ENCODE assay signal across 18 cellular contexts in genomic region chr15:92006186-92007028, GRCh38.
"Had no signal": no experiment of that assay in that cellular context is flagged by ENCODE, and none has a peak within 500 bp of the region (broad histone marks: within the 10 kb centered on the region; RNA-seq: fewer than 3 reads in every experiment).

No MANE protein-coding gene starts in this region.

- ATAC-seq: effector memory CD8-positive, alpha-beta T cell; left ventricle myocardium superior; psoas muscle; right cardiac atrium; stimulated activated naive CD8-positive, alpha-beta T cell treated with anti-CD3 and anti-CD28 coated beads, Interleukin-15, amount 100 ng/mL, for 72 hours had no signal

- H3K9me3 ChIP-seq: psoas muscle had no signal

- H3K9me3 Mint-ChIP-seq: activated naive CD8-positive, alpha-beta T cell treated with anti-CD3 and anti-CD28 coated beads, Interleukin-2, amount 10 ng/mL, durations not matched to agents 7 days and 5 days; effector memory CD8-positive, alpha-beta T cell; neural progenitor cell; stimulated activated naive CD8-positive, alpha-beta T cell treated with anti-CD3 and anti-CD28 coated beads, Interleukin-15, amount 100 ng/mL, for 72 hours had no signal

- H2AFZ ChIP-seq: neural progenitor cell had no signal

- H3K36me3 Mint-ChIP-seq: activated naive CD8-positive, alpha-beta T cell treated with anti-CD3 and anti-CD28 coated beads, Interleukin-2, amount 10 ng/mL, durations not matched to agents 7 days and 5 days; memory B cell; naive B cell; neural progenitor cell had no signal

- H3K27me3 ChIP-seq: cardiac muscle cell, neural progenitor cell had no signal

- H3K4me3 Mint-ChIP-seq: activated naive CD8-positive, alpha-beta T cell treated with anti-CD3 and anti-CD28 coated beads, Interleukin-2, amount 10 ng/mL, durations not matched to agents 7 days and 5 days; effector memory CD8-positive, alpha-beta T cell; memory B cell; naive B cell; neural progenitor cell; stimulated activated naive CD8-positive, alpha-beta T cell treated with anti-CD3 and anti-CD28 coated beads, Interleukin-15, amount 100 ng/mL, for 72 hours had no signal

- H3K4me2 ChIP-seq: neural progenitor cell had no signal

- FAIRE-seq: TTC549 had no signal

- H3K27ac ChIP-seq: cardiac muscle cell, neural progenitor cell, psoas muscle had no signal

- H3K4me3 ChIP-seq: cardiac muscle cell, neural progenitor cell, psoas muscle had no signal

- DNase-seq: activated CD4-positive, alpha-beta T cell treated with anti-CD3 and anti-CD28 coated beads, Interleukin-2, amount 50 U/mL, for 4 hours; activated naive CD4-positive, alpha-beta T cell treated with Interleukin-2 at 50 U/mL for 16 hours; activated naive CD8-positive, alpha-beta T cell treated with anti-CD3 and anti-CD28 coated beads, Interleukin-2, amount 10 ng/mL, durations not matched to agents 7 days and 5 days; amygdala; dermis blood vessel endothelial cell; effector memory CD8-positive, alpha-beta T cell; left ventricle myocardium superior; naive B cell; psoas muscle; right cardiac atrium; stimulated activated CD4-positive, alpha-beta T cell treated with anti-CD3 and anti-CD28 coated beads, Interleukin-2, amount 100 ng/mL, for 48 hours; stimulated activated naive CD8-positive, alpha-beta T cell treated with anti-CD3 and anti-CD28 coated beads, Interleukin-15, amount 100 ng/mL, for 72 hours; SW 1271; T-helper 2 cell had no signal

- H3K27me3 Mint-ChIP-seq: activated naive CD8-positive, alpha-beta T cell treated with anti-CD3 and anti-CD28 coated beads, Interleukin-2, amount 10 ng/mL, durations not matched to agents 7 days and 5 days; effector memory CD8-positive, alpha-beta T cell; stimulated activated naive CD8-positive, alpha-beta T cell treated with anti-CD3 and anti-CD28 coated beads, Interleukin-15, amount 100 ng/mL, for 72 hours had no signal

- H3K27ac Mint-ChIP-seq: activated naive CD8-positive, alpha-beta T cell treated with anti-CD3 and anti-CD28 coated beads, Interleukin-2, amount 10 ng/mL, durations not matched to agents 7 days and 5 days; memory B cell; neural progenitor cell; stimulated activated naive CD8-positive, alpha-beta T cell treated with anti-CD3 and anti-CD28 coated beads, Interleukin-15, amount 100 ng/mL, for 72 hours had no signal

- H3K36me3 ChIP-seq: cardiac muscle cell, neural progenitor cell had no signal
